Comparison of ENCODE assay signal across 1 cellular context in the genomic region with DNA sequence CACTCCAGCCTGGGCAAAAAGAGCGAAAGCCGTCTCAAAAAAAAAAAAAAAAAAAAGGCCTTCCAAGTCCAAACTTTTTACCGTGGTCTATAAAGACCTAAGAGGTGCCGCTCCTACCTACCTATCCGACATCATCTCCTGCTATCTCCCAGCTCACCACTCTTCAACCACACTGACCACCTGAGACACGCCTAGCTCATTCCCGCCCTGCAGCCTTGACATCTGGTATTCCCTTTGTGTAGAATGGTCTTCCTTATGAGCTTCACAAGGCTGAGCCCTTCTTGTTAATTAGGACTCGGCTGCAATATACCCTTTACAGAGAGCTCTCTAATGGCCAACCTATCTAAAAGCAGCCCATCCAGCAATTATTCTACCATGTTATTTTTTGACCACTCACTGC.
TF ChIP-seq lines count a peak whose summit lies in the region.

No MANE protein-coding gene starts in this region.

TF ChIP-seq in HCT116, 20 proteins besides CTCF, POLR2A, EP300 and RAD21 (continued from another document):
- TF ChIP-seq, protein P1, sequence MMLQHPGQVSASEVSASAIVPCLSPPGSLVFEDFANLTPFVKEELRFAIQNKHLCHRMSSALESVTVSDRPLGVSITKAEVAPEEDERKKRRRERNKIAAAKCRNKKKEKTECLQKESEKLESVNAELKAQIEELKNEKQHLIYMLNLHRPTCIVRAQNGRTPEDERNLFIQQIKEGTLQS (IDR thresholded peaks at IDR 0.05), result no peak
- TF ChIP-seq ELF1 (IDR thresholded peaks at IDR 0.05; ENCODE audit: borderline replicate concordance, low read depth) (no peak), TCF7L2 (IDR thresholded peaks at IDR 0.05; ENCODE audit: borderline replicate concordance, extremely low read depth, insufficient read depth, insufficient read length) (no peak), CBX3 (IDR thresholded peaks at IDR 0.05; ENCODE audit: low read depth) (no peak), SIN3A (IDR thresholded peaks at IDR 0.05; ENCODE audit: low read depth) (no peak), YY1 (IDR thresholded peaks at IDR 0.05; ENCODE audit: extremely low read depth, insufficient replicate concordance, low read depth, low read length) (no peak), JUND (IDR thresholded peaks at IDR 0.05) (no peak), CEBPB (IDR thresholded peaks at IDR 0.05; ENCODE audit: low read depth) (no peak), EGR1 (IDR thresholded peaks at IDR 0.05; ENCODE audit: low read depth) (no peak)
- TF ChIP-seq, protein P2, sequence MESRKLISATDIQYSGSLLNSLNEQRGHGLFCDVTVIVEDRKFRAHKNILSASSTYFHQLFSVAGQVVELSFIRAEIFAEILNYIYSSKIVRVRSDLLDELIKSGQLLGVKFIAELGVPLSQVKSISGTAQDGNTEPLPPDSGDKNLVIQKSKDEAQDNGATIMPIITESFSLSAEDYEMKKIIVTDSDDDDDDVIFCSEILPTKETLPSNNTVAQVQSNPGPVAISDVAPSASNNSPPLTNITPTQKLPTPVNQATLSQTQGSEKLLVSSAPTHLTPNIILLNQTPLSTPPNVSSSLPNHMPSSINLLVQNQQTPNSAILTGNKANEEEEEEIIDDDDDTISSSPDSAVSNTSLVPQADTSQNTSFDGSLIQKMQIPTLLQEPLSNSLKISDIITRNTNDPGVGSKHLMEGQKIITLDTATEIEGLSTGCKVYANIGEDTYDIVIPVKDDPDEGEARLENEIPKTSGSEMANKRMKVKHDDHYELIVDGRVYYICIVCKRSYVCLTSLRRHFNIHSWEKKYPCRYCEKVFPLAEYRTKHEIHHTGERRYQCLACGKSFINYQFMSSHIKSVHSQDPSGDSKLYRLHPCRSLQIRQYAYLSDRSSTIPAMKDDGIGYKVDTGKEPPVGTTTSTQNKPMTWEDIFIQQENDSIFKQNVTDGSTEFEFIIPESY (IDR thresholded peaks at IDR 0.05; ENCODE audit: extremely low read depth, insufficient replicate concordance, low read length), result no peak
TF ChIP-seq in HCT116: peak in this region for 0.
